In genomic region chr12:52691076-52691764, GRCh38 we compare ENCODE assay signal across 1 cellular context.
TF ChIP-seq lines count a peak whose summit lies in the region.

No MANE protein-coding gene starts in this region.

TF ChIP-seq in HepG2, 621 proteins besides CTCF, POLR2A, EP300 and RAD21:
- TF ChIP-seq MAZ (IDR thresholded peaks at IDR 0.05; ENCODE audit: borderline replicate concordance, low read depth, low read length) = no peak
- TF ChIP-seq MAZ (CRISPR knock-in tag; IDR thresholded peaks at IDR 0.05; ENCODE audit: low read depth) = no peak
- no peak for TF ChIP-seq GMEB2 (CRISPR knock-in tag; IDR thresholded peaks at IDR 0.05; ENCODE audit: low read depth)
- TF ChIP-seq NFIB (CRISPR knock-in tag; IDR thresholded peaks at IDR 0.05; ENCODE audit: borderline replicate concordance) = no peak
- TF ChIP-seq CHD4 (IDR thresholded peaks at IDR 0.05; ENCODE audit: borderline replicate concordance, low read length) = no peak
- no peak for TF ChIP-seq ZNF446 (CRISPR knock-in tag; IDR thresholded peaks at IDR 0.05)
- peak; percentile 82 for TF ChIP-seq HNRNPLL (IDR thresholded peaks at IDR 0.05; ENCODE audit: low read depth, low read length, poor library complexity, severe bottlenecking)
- peak; percentile 23; the same call in 1 of the 2 replicates for TF ChIP-seq GABPB1 (CRISPR knock-in tag; IDR thresholded peaks at IDR 0.05)
- no peak for TF ChIP-seq ZNF772 (CRISPR knock-in tag; IDR thresholded peaks at IDR 0.05)
- TF ChIP-seq SP140L (CRISPR knock-in tag; IDR thresholded peaks at IDR 0.05; ENCODE audit: borderline replicate concordance) = no peak
